8 cellular contexts compared by ENCODE assay signal in the genomic region with DNA sequence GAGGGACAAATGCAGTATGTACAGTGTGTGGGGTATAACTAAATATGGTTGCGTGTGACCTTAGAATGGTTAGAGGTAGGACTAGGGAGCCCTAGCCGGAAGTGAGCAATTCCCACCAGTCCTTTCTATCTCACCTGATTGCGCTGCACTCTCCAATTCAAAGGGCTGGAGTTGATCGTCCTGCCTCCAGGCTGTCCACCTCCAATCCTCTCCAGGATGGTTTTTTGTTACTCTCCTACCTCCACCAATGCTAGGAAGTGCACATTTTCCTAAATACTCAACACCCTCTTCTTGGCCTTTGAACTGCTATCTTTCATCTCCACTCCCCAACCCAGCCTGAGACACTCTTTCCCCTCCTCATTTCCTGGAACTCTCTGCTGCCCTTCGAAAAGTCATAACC.
"Had no signal": no experiment of that assay in that cellular context is flagged by ENCODE, and none has a peak within 500 bp of the region (broad histone marks: within the 10 kb centered on the region; RNA-seq: fewer than 3 reads in every experiment).

No MANE protein-coding gene starts in this region.

- DNase-seq: GDM1, GF-D8 had no signal

- FAIRE-seq: G401.6, GM12878, GM12891, GM12892, GM18507, GM19239 had no signal

- ATAC-seq: GM12878 had no signal

- H3K4me3 ChIP-seq: GM12878 had no signal
